Comparison of ENCODE assay signal across 17 cellular contexts in the genomic region with DNA sequence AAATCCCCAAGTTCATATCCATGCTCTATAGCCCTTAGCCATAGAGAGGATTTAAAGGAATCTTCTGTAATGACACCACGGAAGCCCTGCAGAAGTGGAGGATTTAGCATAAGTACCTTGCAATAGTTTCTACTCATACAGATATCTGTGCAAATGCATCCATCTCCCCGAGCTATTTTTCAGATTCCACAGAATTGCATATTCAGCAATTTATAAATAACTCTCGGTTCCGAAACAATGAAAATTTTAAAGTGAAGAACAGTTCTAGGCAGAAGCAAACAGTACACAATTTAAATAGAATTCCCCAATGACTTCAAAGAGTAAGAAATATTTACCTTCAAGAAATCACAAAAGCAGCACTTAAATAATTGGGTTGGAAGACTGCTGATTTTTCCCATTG. TPM values are rescaled to one million over a fixed set of nuclear protein-coding genes. Genes with fewer than 3 reads are reported as not detected.
DNase-seq lines count a peak whose midpoint lies in the region; ATAC-seq, FAIRE-seq and TF ChIP-seq lines count a peak whose summit lies in the region.
"Had no signal": no experiment of that assay in that cellular context is flagged by ENCODE, and none has a peak within 500 bp of the region (broad histone marks: within the 10 kb centered on the region; RNA-seq: fewer than 3 reads in every experiment).

No MANE protein-coding gene starts in this region.

- no peak overlapping the region for H3K4ac ChIP-seq in H1 (replicated peaks; ENCODE audit: insufficient read length, low read depth, low read length)

- H2AK5ac ChIP-seq in H1 (ENCODE audit: low read depth, low read length): no peak overlapping the region

- H3K4me3 ChIP-seq in SK-N-SH (ENCODE audit: low read depth in 2 of 2, low read length in 1 of 2): no peak overlapping the region
- no peak overlapping the region for H3K4me3 ChIP-seq in H1 (ENCODE audit: extremely low read depth in 1 of 4, insufficient read depth in 2 of 4, low read depth in 3 of 4, low read length in 4 of 4)
- H3K4me3 ChIP-seq in mucosa of rectum (ENCODE audit: low read length in 2 of 2): peak overlapping the region; percentile 27 to 45
- H3K4me3 ChIP-seq in tibial artery: peak overlapping the region; percentile 32 to 38
- no peak overlapping the region for H3K4me3 ChIP-seq in Caco-2 (ENCODE audit: low read depth, low read length)

- no peak overlapping the region for H3K4me2 ChIP-seq in SK-N-SH
- no peak overlapping the region for H3K4me2 ChIP-seq in H1 (ENCODE audit: insufficient read depth in 1 of 2, low read depth in 2 of 2, low read length in 2 of 2)

- no peak overlapping the region for H2BK5ac ChIP-seq in H1 (ENCODE audit: low read depth, low read length)

- H3F3A ChIP-seq in SK-N-SH (replicated peaks; ENCODE audit: insufficient read depth): no peaks in the 10 kb centered on the region

- H3K79me2 ChIP-seq in SK-N-SH (ENCODE audit: insufficient read depth) (no peaks in the 10 kb centered on the region), H1 (ENCODE audit: control insufficient read depth in 1 of 2, insufficient read depth in 2 of 2, low read length in 2 of 2) (no peaks in the 10 kb centered on the region)

- POLR2A ChIA-PET in SK-N-SH (lab: Yijun Ruan, JAX) (no interaction called here), H1 (lab: Charles Lee; ENCODE audit: partially characterized antibody) (no interaction called here), Caco-2 (lab: Charles Lee) (no interaction called here)

- H3K27ac ChIP-seq in SK-N-SH (ENCODE audit: low read depth in 2 of 2, low read length in 1 of 2) (no peak overlapping the region), H1 (ENCODE audit: low read depth, low read length) (no peak overlapping the region), mucosa of rectum (ENCODE audit: low read depth in 2 of 2, low read length in 2 of 2) (peak overlapping the region; percentile 43), tibial artery (peak overlapping the region in 1 of 2 donors; percentile 33)
- H3K27ac ChIP-seq: epithelial cell of prostate, neutrophil had no signal

- FAIRE-seq in H1 (lab: Jason Lieb, UNC) (no peak), GM19239 (lab: Jason Lieb, UNC) (no peak)

- no peaks in the 10 kb centered on the region for H3K9me3 ChIP-seq in SK-N-SH
- H3K9me3 ChIP-seq in H1 (ENCODE audit: insufficient read depth in 2 of 2, low read depth in 1 of 2, low read length in 1 of 2): no peaks in the 10 kb centered on the region
- no peaks in the 10 kb centered on the region for H3K9me3 ChIP-seq in mucosa of rectum (ENCODE audit: control insufficient read depth in 2 of 2, low read length in 2 of 2)
- H3K9me3 ChIP-seq in tibial artery: no peaks in the 10 kb centered on the region
- no peaks in the 10 kb centered on the region for H3K9me3 ChIP-seq in Caco-2
- H3K9me3 ChIP-seq: neutrophil had no signal

- no peak overlapping the region for H4K5ac ChIP-seq in H1 (ENCODE audit: insufficient read length, low read depth, low read length)

- no peak overlapping the region for H2BK15ac ChIP-seq in H1 (ENCODE audit: low read length)

- no peaks in the 10 kb centered on the region for H3K36me3 Mint-ChIP-seq in Caco-2 (ENCODE audit: insufficient read depth, unreplicated experiment)
- H3K36me3 Mint-ChIP-seq in activated T-cell treated with anti-CD3 and anti-CD28 coated beads, Interleukin-2, amount 50 U/mL, for 72 hours (ENCODE audit: insufficient read depth in 2 of 2): no peaks in the 10 kb centered on the region
- H3K36me3 Mint-ChIP-seq: memory B cell had no signal

- TF ChIP-seq RAD21 in SK-N-SH (IDR thresholded peaks at IDR 0.05; ENCODE audit: low read length): no peak
- TF ChIP-seq RAD21 in H1 (IDR thresholded peaks at IDR 0.05 in 1 of 2, conservative IDR thresholded peaks at IDR 0.05 in 1 of 2; ENCODE audit: low read depth in 2 of 2, low read length in 2 of 2): no peak

- H3K14ac ChIP-seq in H1 (ENCODE audit: insufficient read length): no peak overlapping the region

- CTCF ChIA-PET in SK-N-SH (lab: Yijun Ruan, JAX) (interaction anchor here (0.7 to 1.2 kb wide), 2 partner anchors 130 to 386 kb away, joined by 3 to 4 read pairs; no protein-coding TSS in a partner anchor), H1 (lab: Charles Lee; ENCODE audit: partially characterized antibody) (interaction anchor here (0.6 kb wide), 1 partner anchor 1042 kb away, joined by 3 read pairs; no protein-coding TSS in a partner anchor), Caco-2 (lab: Charles Lee) (no interaction called here)

- H4K91ac ChIP-seq in H1 (replicated peaks; ENCODE audit: insufficient read length, low read length): no peak overlapping the region

- H3K27ac Mint-ChIP-seq in Caco-2 (ENCODE audit: unreplicated experiment): no peak overlapping the region
- no peak overlapping the region for H3K27ac Mint-ChIP-seq in activated T-cell treated with anti-CD3 and anti-CD28 coated beads, Interleukin-2, amount 50 U/mL, for 72 hours
- H3K27ac Mint-ChIP-seq: activated CD4-positive, alpha-beta memory T cell treated with anti-CD3 and anti-CD28 coated beads, Interleukin-2, amount 10 ng/mL, durations not matched to agents 7 days and 5 days; activated T-helper 1 cell treated with anti-CD3 and anti-CD28 coated beads, Interleukin-12 subunit alpha, Interleukin-12 subunit beta, Interleukin-2, Interleukin-4 antibody, amounts not matched to agents 30 ng/mL and 10 ng/mL and 1 ng/mL, durations not matched to agents 14 hours and 24 hours and 36 hours; memory B cell; stimulated activated naive CD8-positive, alpha-beta T cell treated with anti-CD3 and anti-CD28 coated beads, Interleukin-15, amount 100 ng/mL, for 72 hours had no signal

- H2BK120ac ChIP-seq in H1 (replicated peaks; ENCODE audit: low read depth, low read length): no peak overlapping the region

- H2BK20ac ChIP-seq in H1 (ENCODE audit: low read length): no peak overlapping the region

- DNase-seq in SK-N-SH: no peak
- no peak for DNase-seq in H1 (ENCODE audit: low read depth in 1 of 2, low spot score in 2 of 2)
- DNase-seq in tibial artery: no peak
- DNase-seq in Caco-2: no peak
- no peak for DNase-seq in activated T-cell treated with anti-CD3 and anti-CD28 coated beads, Interleukin-2, amount 50 U/mL, for 72 hours
- no peak for DNase-seq in GM19239 (ENCODE audit: insufficient read length, low spot score)
- DNase-seq: activated CD4-positive, alpha-beta memory T cell treated with anti-CD3 and anti-CD28 coated beads, Interleukin-2, amount 10 ng/mL, durations not matched to agents 7 days and 5 days; HCEC 1CT; NCI-H1092 treated with DMSO at 0.1 percent for 48 hours; stimulated activated naive CD8-positive, alpha-beta T cell treated with anti-CD3 and anti-CD28 coated beads, Interleukin-15, amount 100 ng/mL, for 72 hours had no signal

- intact Hi-C loops in tibial artery (cut with DNase I; ENCODE audit: low total_unique reads) (loop anchor here (5.0 kb wide), 1 partner anchor 538 kb away; no protein-coding TSS in a partner anchor), Caco-2 (cut with micrococcal nuclease; ENCODE audit: unreplicated experiment) (loop anchor here (5.0 kb wide), 1 partner anchor 138 kb away; no protein-coding TSS in a partner anchor)

- no peaks in the 10 kb centered on the region for H3K79me1 ChIP-seq in H1 (ENCODE audit: low read depth, low read length)

- no peak for TF ChIP-seq POLR2A in H1 (IDR thresholded peaks at IDR 0.05; ENCODE audit: control extremely low read depth in 1 of 2, low read depth in 2 of 2, low read length in 2 of 2)

- H2AFZ ChIP-seq in SK-N-SH (ENCODE audit: low read depth) (no peak overlapping the region), H1 (ENCODE audit: low read length) (no peak overlapping the region)

- H3K9me2 ChIP-seq in SK-N-SH: no peaks in the 10 kb centered on the region

- TF ChIP-seq CTCF in SK-N-SH (IDR thresholded peaks at IDR 0.05): no peak
- no peak for TF ChIP-seq CTCF in H1 (IDR thresholded peaks at IDR 0.05; ENCODE audit: control extremely low read depth in 1 of 3, insufficient read depth in 1 of 3, low read depth in 1 of 3, low read length in 3 of 3)
- TF ChIP-seq CTCF in tibial artery (IDR thresholded peaks at IDR 0.05): no peak
- no peak for TF ChIP-seq CTCF in Caco-2 (IDR thresholded peaks at IDR 0.05; ENCODE audit: insufficient read depth in 1 of 2, low read depth in 1 of 2, low read length in 1 of 2, severe bottlenecking in 1 of 2, unreplicated experiment in 1 of 2)

- no peak overlapping the region for H3K4me3 Mint-ChIP-seq in Caco-2 (ENCODE audit: unreplicated experiment)
- no peak overlapping the region for H3K4me3 Mint-ChIP-seq in activated T-cell treated with anti-CD3 and anti-CD28 coated beads, Interleukin-2, amount 50 U/mL, for 72 hours
- H3K4me3 Mint-ChIP-seq: activated CD4-positive, alpha-beta memory T cell treated with anti-CD3 and anti-CD28 coated beads, Interleukin-2, amount 10 ng/mL, durations not matched to agents 7 days and 5 days; activated T-helper 1 cell treated with anti-CD3 and anti-CD28 coated beads, Interleukin-12 subunit alpha, Interleukin-12 subunit beta, Interleukin-2, Interleukin-4 antibody, amounts not matched to agents 30 ng/mL and 10 ng/mL and 1 ng/mL, durations not matched to agents 14 hours and 24 hours and 36 hours; memory B cell; stimulated activated naive CD8-positive, alpha-beta T cell treated with anti-CD3 and anti-CD28 coated beads, Interleukin-15, amount 100 ng/mL, for 72 hours had no signal

- H4K20me1 ChIP-seq in SK-N-SH (ENCODE audit: insufficient read depth) (no peaks in the 10 kb centered on the region), H1 (replicated peaks in 1 of 2; ENCODE audit: control insufficient read depth in 1 of 2, insufficient read depth in 2 of 2, low read length in 2 of 2) (no peaks in the 10 kb centered on the region)

- no peak overlapping the region for H4K8ac ChIP-seq in H1 (ENCODE audit: extremely low read depth, insufficient read depth, low read length)

- no peak overlapping the region for H3K18ac ChIP-seq in H1 (ENCODE audit: extremely low read depth, low read length)

- no peaks in the 10 kb centered on the region for H3K9me3 Mint-ChIP-seq in Caco-2 (ENCODE audit: unreplicated experiment)
- H3K9me3 Mint-ChIP-seq in activated T-cell treated with anti-CD3 and anti-CD28 coated beads, Interleukin-2, amount 50 U/mL, for 72 hours: no peaks in the 10 kb centered on the region
- H3K9me3 Mint-ChIP-seq: activated CD4-positive, alpha-beta memory T cell treated with anti-CD3 and anti-CD28 coated beads, Interleukin-2, amount 10 ng/mL, durations not matched to agents 7 days and 5 days; activated T-helper 1 cell treated with anti-CD3 and anti-CD28 coated beads, Interleukin-12 subunit alpha, Interleukin-12 subunit beta, Interleukin-2, Interleukin-4 antibody, amounts not matched to agents 30 ng/mL and 10 ng/mL and 1 ng/mL, durations not matched to agents 14 hours and 24 hours and 36 hours; memory B cell; stimulated activated naive CD8-positive, alpha-beta T cell treated with anti-CD3 and anti-CD28 coated beads, Interleukin-15, amount 100 ng/mL, for 72 hours had no signal

- TF ChIP-seq EP300 in SK-N-SH (IDR thresholded peaks at IDR 0.05; ENCODE audit: borderline replicate concordance in 1 of 2, low read depth in 1 of 2, low read length in 1 of 2) (no peak), H1 (IDR thresholded peaks at IDR 0.05; ENCODE audit: borderline replicate concordance in 1 of 2, low read depth in 2 of 2, low read length in 2 of 2) (no peak)

- H3K4me1 ChIP-seq in SK-N-SH (ENCODE audit: control insufficient read depth in 1 of 2, insufficient read depth in 2 of 2, low read depth in 1 of 2, low read length in 1 of 2): peaks cover 5% of the 10 kb centered on the region in 2 experiments; a peak in 2 of 4 replicates
- H3K4me1 ChIP-seq in H1 (replicated peaks in 1 of 4; ENCODE audit: control insufficient read depth in 3 of 4, insufficient read depth in 4 of 4, low read length in 3 of 4): peaks cover 6 to 12% (median 8%) of the 10 kb centered on the region in 4 experiments; a peak in 5 of 7 replicates
- H3K4me1 ChIP-seq in mucosa of rectum (ENCODE audit: control insufficient read depth in 2 of 2, insufficient read depth in 2 of 2, low read length in 2 of 2): peaks cover 1 to 4% of the 10 kb centered on the region in 2 donors
- peaks cover 0 to 32% (median 26%) of the 10 kb centered on the region in 4 donors for H3K4me1 ChIP-seq in tibial artery
- no peaks in the 10 kb centered on the region for H3K4me1 ChIP-seq in Caco-2

- no TSS peak for BruUV-seq in Caco-2 (replicated peaks; lab: Mats Ljungman, UMichigan)

- no peaks in the 10 kb centered on the region for H3K4me1 Mint-ChIP-seq in Caco-2 (ENCODE audit: low read depth, unreplicated experiment)
- peaks cover 49% of the 10 kb centered on the region for H3K4me1 Mint-ChIP-seq in activated T-cell treated with anti-CD3 and anti-CD28 coated beads, Interleukin-2, amount 50 U/mL, for 72 hours (ENCODE audit: low read depth)
- H3K4me1 Mint-ChIP-seq: stimulated activated naive CD8-positive, alpha-beta T cell treated with anti-CD3 and anti-CD28 coated beads, Interleukin-15, amount 100 ng/mL, for 72 hours had no signal

- H3K23ac ChIP-seq in H1 (ENCODE audit: insufficient read length): no peak overlapping the region

- H3K36me3 ChIP-seq in SK-N-SH (replicated peaks in 1 of 2; ENCODE audit: control insufficient read depth in 1 of 2, insufficient read depth in 2 of 2, low read length in 1 of 2) (no peaks in the 10 kb centered on the region), H1 (ENCODE audit: control insufficient read depth in 2 of 4, insufficient read depth in 4 of 4, low read length in 3 of 4) (no peaks in the 10 kb centered on the region), mucosa of rectum (ENCODE audit: control insufficient read depth in 2 of 2, insufficient read depth in 2 of 2, low read length in 2 of 2) (no peaks in the 10 kb centered on the region), tibial artery (no peaks in the 10 kb centered on the region), Caco-2 (ENCODE audit: control insufficient read depth, insufficient read depth, low read length) (no peaks in the 10 kb centered on the region)
- H3K36me3 ChIP-seq: neutrophil had no signal

- H3K56ac ChIP-seq in H1 (replicated peaks; ENCODE audit: insufficient read length, low read depth, low read length): no peak overlapping the region

- no peaks in the 10 kb centered on the region for H3K27me3 Mint-ChIP-seq in Caco-2 (ENCODE audit: insufficient read depth, unreplicated experiment)
- H3K27me3 Mint-ChIP-seq in activated T-cell treated with anti-CD3 and anti-CD28 coated beads, Interleukin-2, amount 50 U/mL, for 72 hours (ENCODE audit: low read depth): peaks cover 12% of the 10 kb centered on the region
- H3K27me3 Mint-ChIP-seq: stimulated activated naive CD8-positive, alpha-beta T cell treated with anti-CD3 and anti-CD28 coated beads, Interleukin-15, amount 100 ng/mL, for 72 hours had no signal

- no peaks in the 10 kb centered on the region for H3K23me2 ChIP-seq in H1 (ENCODE audit: low read depth, low read length)

- H3K9ac ChIP-seq in SK-N-SH (no peak overlapping the region), H1 (replicated peaks in 1 of 4; ENCODE audit: extremely low read depth in 1 of 4, low read depth in 3 of 4, low read length in 3 of 4) (no peak overlapping the region), mucosa of rectum (ENCODE audit: low read depth in 1 of 2, low read length in 2 of 2) (no peak overlapping the region)

- H3K27me3 ChIP-seq in SK-N-SH (ENCODE audit: insufficient read depth) (no peaks in the 10 kb centered on the region), H1 (replicated peaks in 1 of 4; ENCODE audit: control insufficient read depth in 3 of 4, extremely low read depth in 1 of 4, insufficient read depth in 3 of 4, low read length in 3 of 4) (no peaks in the 10 kb centered on the region), mucosa of rectum (ENCODE audit: control insufficient read depth in 2 of 2, insufficient read depth in 2 of 2, low read length in 2 of 2) (no peaks in the 10 kb centered on the region), tibial artery (no peaks in the 10 kb centered on the region), Caco-2 (replicated peaks; ENCODE audit: control insufficient read depth, insufficient read depth, low read length) (no peaks in the 10 kb centered on the region)

- peak; percentile 14; the same call in 1 of the 3 replicates for ATAC-seq in SK-N-SH treated with all-trans-retinoic acid at 6 μM for 48 hours
- no peak for ATAC-seq in activated T-cell treated with anti-CD3 and anti-CD28 coated beads, Interleukin-2, amount 50 U/mL, for 72 hours (replicated peaks in 1 of 2)
- ATAC-seq: stimulated activated naive CD8-positive, alpha-beta T cell treated with anti-CD3 and anti-CD28 coated beads, Interleukin-15, amount 100 ng/mL, for 72 hours had no signal

- no peak overlapping the region for H2BK12ac ChIP-seq in H1 (ENCODE audit: low read depth, low read length)

- 40% methylated on average over 4 of the region's 4 CpGs for WGBS in SK-N-SH (ENCODE audit: low lambda C conversion rate)
- 83% methylated on average over 4 of the region's 4 CpGs; no CpG with 5 or more reads in 1 of the 2 experiments for WGBS in H1 (ENCODE audit: extremely low coverage in 1 of 2, insufficient coverage in 1 of 2, insufficient read length in 1 of 2, insufficient replicate concordance in 2 of 2, low coverage in 1 of 2, low lambda C conversion rate in 2 of 2, missing lambda C conversion rate in 1 of 2), 2 experiments

RNA-seq across cellular contexts. Expression of a gene that starts 0.4 kb away (rescaled TPM):
- polyA plus RNA-seq in SK-N-SH (2012; rRNA removed) (0.07 and 0.29 TPM in 2 replicates), H1 (2011; rRNA removed) (not detected in 2 replicates)
- under 0.01 and 0.01 TPM in 2 replicates for polyA plus RNA-seq in SK-N-SH (2012; cell fraction: cytosol; rRNA removed)
- polyA plus RNA-seq in SK-N-SH (2012; cell fraction: nucleus; rRNA removed): 0.05 TPM in 1 of 2 replicates, not detected in the other
- total RNA-seq in H1 (2021; fragmentation: NEBNext Ultra II Directional; extraction: Animal tissue kit (Norgen Biotek cat#: 25700)): not detected in 2 replicates
- not detected for polyA plus RNA-seq in H1 (2011; cell fraction: cytosol; rRNA removed)
- not detected for polyA plus RNA-seq in H1 (2011; cell fraction: nucleus; rRNA removed)
- polyA plus RNA-seq in H1 (2012, experiment 1 of 2): 0.22 TPM in 1 of 4 replicates, not detected in the others
- not detected for polyA plus RNA-seq in H1 (2012, experiment 2 of 2)
- 0.02 TPM for polyA plus RNA-seq in H1 (2013, experiment 1 of 2)
- polyA plus RNA-seq in H1 (2013, experiment 2 of 2): not detected
- not detected in 2 replicates for polyA minus RNA-seq in H1 (2011; rRNA and poly(A)+ RNA removed)
- not detected for polyA minus RNA-seq in H1 (2011; cell fraction: cytosol; rRNA and poly(A)+ RNA removed)
- not detected for polyA minus RNA-seq in H1 (2011; cell fraction: nucleus; rRNA and poly(A)+ RNA removed)
- 1.5 and 2.3 TPM in 2 replicates for total RNA-seq in Caco-2 (2022)
- total RNA-seq in activated T-cell treated with anti-CD3 and anti-CD28 coated beads, Interleukin-2, amount 50 U/mL, for 72 hours: 1 to 10 TPM in 1 of 2 donors, under 1 TPM in 1; 0.79 to 2.0 TPM
- total RNA-seq: G401 had no signal

Comparison
In these comparisons a context has a peak if more than half of its experiments do, and no peak if none do; other contexts are left out.
1. H3K27ac ChIP-seq: peak in mucosa of rectum (2 of 2); none in SK-N-SH (0 of 2) and H1 (single experiment).
2. H3K4me3 ChIP-seq: peak in mucosa of rectum (2 of 2) and tibial artery (2 of 2); none in SK-N-SH (0 of 2), H1 (0 of 4) and Caco-2 (single experiment).